ENCODE assay signal across 14 cellular contexts in the genomic region with DNA sequence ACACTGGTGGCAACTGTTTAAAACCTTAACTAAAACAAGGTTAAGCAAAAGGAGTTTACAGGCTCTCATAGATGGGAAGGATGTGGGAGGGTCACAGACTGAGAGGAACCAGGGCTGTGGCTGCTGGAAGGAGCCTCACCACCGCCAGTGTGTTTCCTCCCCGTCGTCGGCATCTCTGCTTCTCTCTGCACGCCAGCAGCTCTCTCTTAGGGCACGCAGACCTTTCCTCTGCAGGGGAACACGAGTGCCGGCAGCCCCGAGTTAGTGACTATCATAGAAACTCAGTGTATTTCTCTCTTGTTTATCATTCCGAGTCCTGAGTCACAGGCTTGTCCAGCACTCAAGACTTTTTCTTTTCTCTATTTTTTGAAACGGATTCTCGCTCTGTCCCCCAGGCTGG. TPM values are rescaled to one million over a fixed set of nuclear protein-coding genes. Genes with fewer than 3 reads are reported as not detected.
DNase-seq lines count a peak whose midpoint lies in the region; ATAC-seq and TF ChIP-seq lines count a peak whose summit lies in the region.
"Had no signal": no experiment of that assay in that cellular context is flagged by ENCODE, and none has a peak within 500 bp of the region (broad histone marks: within the 10 kb centered on the region; RNA-seq: fewer than 3 reads in every experiment).

No MANE protein-coding gene starts in this region.

- no peaks in the 10 kb centered on the region for H3K27me3 Mint-ChIP-seq in activated naive CD4-positive, alpha-beta T cell treated with anti-CD3 and anti-CD28 coated beads, Interleukin-2, amount 10 ng/mL, durations not matched to agents 7 days and 5 days

- H3K27ac Mint-ChIP-seq in activated naive CD4-positive, alpha-beta T cell treated with anti-CD3 and anti-CD28 coated beads, Interleukin-2, amount 10 ng/mL, durations not matched to agents 7 days and 5 days, result peak overlapping the region; percentile 95

- no peaks in the 10 kb centered on the region for H3K9me3 Mint-ChIP-seq in activated naive CD4-positive, alpha-beta T cell treated with anti-CD3 and anti-CD28 coated beads, Interleukin-2, amount 10 ng/mL, durations not matched to agents 7 days and 5 days
- H3K9me3 Mint-ChIP-seq: nephron had no signal

- peaks cover 45% of the 10 kb centered on the region for H3K36me3 Mint-ChIP-seq in activated naive CD4-positive, alpha-beta T cell treated with anti-CD3 and anti-CD28 coated beads, Interleukin-2, amount 10 ng/mL, durations not matched to agents 7 days and 5 days

- H3K9me3 ChIP-seq in BLaER1 (no peaks in the 10 kb centered on the region), mucosa of descending colon (no peaks in the 10 kb centered on the region)
- H3K9me3 ChIP-seq: colonic mucosa had no signal

- H3K4me3 ChIP-seq in BLaER1 (no peak overlapping the region), mucosa of descending colon (no peak overlapping the region)
- H3K4me3 ChIP-seq: colonic mucosa, GM12878 had no signal

- peaks cover 84% of the 10 kb centered on the region for H3K4me1 Mint-ChIP-seq in activated naive CD4-positive, alpha-beta T cell treated with anti-CD3 and anti-CD28 coated beads, Interleukin-2, amount 10 ng/mL, durations not matched to agents 7 days and 5 days

- TF ChIP-seq CTCF in mucosa of descending colon (IDR thresholded peaks at IDR 0.05), result no peak

- no peaks in the 10 kb centered on the region for H3K27me3 ChIP-seq in BLaER1
- H3K27me3 ChIP-seq: colonic mucosa had no signal

- DNase-seq in SKM-1 treated with dmso at 0.1 percent for 144 hours (lab: John Stamatoyannopoulos, UW; ENCODE audit: unreplicated experiment) (peak; percentile 62), mucosa of descending colon (peak in 1 of 3 donors; percentile 33), DMS53 (lab: John Stamatoyannopoulos, UW) (no peak), NCI-H748 (lab: John Stamatoyannopoulos, UW; ENCODE audit: unreplicated experiment) (no peak), NCI-H128 (lab: John Stamatoyannopoulos, UW; ENCODE audit: unreplicated experiment) (no peak)
- peak; percentile 81 for DNase-seq in activated naive CD4-positive, alpha-beta T cell treated with anti-CD3 and anti-CD28 coated beads, Interleukin-2, amount 10 ng/mL, durations not matched to agents 7 days and 5 days
- DNase-seq: colonic mucosa, hippocampal formation, NCI-H1092 treated with DMSO at 0.1 percent for 48 hours, PC-3 had no signal

- ATAC-seq in mucosa of descending colon (peak; percentile 71), HG03457 (IDR thresholded peaks at IDR 0.05; ENCODE audit: unreplicated experiment) (no peak)
- ATAC-seq: PC-3 had no signal

- CTCF ChIA-PET in activated naive CD4-positive, alpha-beta T cell treated with anti-CD3 and anti-CD28 coated beads, Interleukin-2, amount 10 ng/mL, durations not matched to agents 7 days and 5 days (lab: Charles Lee), result interaction anchor here (1.5 to 3.1 kb wide), 4 partner anchors 16 to 85 kb away, joined by 3 to 15 read pairs (median 12); no protein-coding TSS in a partner anchor

- H3K4me1 ChIP-seq in BLaER1, result peaks cover 82% of the 10 kb centered on the region
- peaks cover 5% of the 10 kb centered on the region for H3K4me1 ChIP-seq in mucosa of descending colon (ENCODE audit: low read depth)
- H3K4me1 ChIP-seq: colonic mucosa had no signal

- peak overlapping the region; percentile 42 for H3K4me3 Mint-ChIP-seq in activated naive CD4-positive, alpha-beta T cell treated with anti-CD3 and anti-CD28 coated beads, Interleukin-2, amount 10 ng/mL, durations not matched to agents 7 days and 5 days
- H3K4me3 Mint-ChIP-seq: nephron had no signal

- peak overlapping the region; percentile 63 for H3K4me2 ChIP-seq in BLaER1

- intact Hi-C loops in mucosa of descending colon (cut with DNase I, micrococcal nuclease), result no loop called here

- no peaks in the 10 kb centered on the region; the same call in 1 of the 2 replicates for H4K20me1 ChIP-seq in BLaER1

- H3K36me3 ChIP-seq in BLaER1, result peaks cover 5% of the 10 kb centered on the region; the same call in 1 of the 2 replicates
- H3K36me3 ChIP-seq in mucosa of descending colon (ENCODE audit: low read depth), result no peaks in the 10 kb centered on the region
- H3K36me3 ChIP-seq: colonic mucosa had no signal

- H3K9ac ChIP-seq in BLaER1, result peak overlapping the region; percentile 44; the same call in 1 of the 2 replicates

- peak overlapping the region; percentile 69 for H3K27ac ChIP-seq in BLaER1
- H3K27ac ChIP-seq: colonic mucosa had no signal

RNA-seq across cellular contexts. Expression of a gene that starts 8.1 kb away (rescaled TPM):
- not detected for total RNA-seq in mucosa of descending colon
- total RNA-seq: colonic mucosa, PC-3 had no signal

Comparison
In these comparisons a context has a peak if more than half of its experiments do, and no peak if none do; other contexts are left out.
1. DNase-seq: peak in SKM-1 treated with dmso at 0.1 percent for 144 hours (single experiment) and activated naive CD4-positive, alpha-beta T cell treated with anti-CD3 and anti-CD28 coated beads, Interleukin-2, amount 10 ng/mL, durations not matched to agents 7 days and 5 days (single experiment); none in DMS53 (single experiment), NCI-H748 (single experiment) and NCI-H128 (single experiment).